9 cellular contexts compared by ENCODE assay signal in genomic region chr3:155334897-155335883, GRCh38. TPM values are rescaled to one million over a fixed set of nuclear protein-coding genes. Genes with fewer than 3 reads are reported as not detected.
DNase-seq lines count a peak whose midpoint lies in the region; ATAC-seq and TF ChIP-seq lines count a peak whose summit lies in the region.
"Had no signal": no experiment of that assay in that cellular context is flagged by ENCODE, and none has a peak within 500 bp of the region (broad histone marks: within the 10 kb centered on the region; RNA-seq: fewer than 3 reads in every experiment).

No MANE protein-coding gene starts in this region.

- no peak overlapping the region for H3K9ac ChIP-seq in SK-N-SH
- no peak overlapping the region for H3K9ac ChIP-seq in mesenchymal stem cell (ENCODE audit: low read length)

- no peak overlapping the region for H4K8ac ChIP-seq in mesenchymal stem cell (ENCODE audit: low read length)

- no peak overlapping the region for H3K14ac ChIP-seq in mesenchymal stem cell (ENCODE audit: low read length in 2 of 2)

- no peaks in the 10 kb centered on the region for H3F3A ChIP-seq in SK-N-SH (replicated peaks; ENCODE audit: insufficient read depth)

- H4K20me1 ChIP-seq in SK-N-SH (ENCODE audit: insufficient read depth): no peaks in the 10 kb centered on the region

- no peak overlapping the region for H2AK5ac ChIP-seq in mesenchymal stem cell (ENCODE audit: low read length, severe bottlenecking)

- H2BK120ac ChIP-seq in mesenchymal stem cell (ENCODE audit: low read depth, low read length): no peak overlapping the region

- H2BK12ac ChIP-seq in mesenchymal stem cell (ENCODE audit: low read length in 2 of 2): no peak overlapping the region

- no peak overlapping the region for H2BK5ac ChIP-seq in mesenchymal stem cell (ENCODE audit: low read depth, low read length, poor library complexity, severe bottlenecking)

- peaks cover 0 to 55% of the 10 kb centered on the region in 2 experiments; a peak in 2 of 4 replicates for H3K4me1 ChIP-seq in SK-N-SH (ENCODE audit: control insufficient read depth in 1 of 2, insufficient read depth in 2 of 2, low read depth in 1 of 2, low read length in 1 of 2)
- H3K4me1 ChIP-seq in mesenchymal stem cell (ENCODE audit: control insufficient read depth, insufficient read depth, low read depth, low read length): no peaks in the 10 kb centered on the region

- H3K27ac ChIP-seq in SK-N-SH (ENCODE audit: low read depth in 2 of 2, low read length in 1 of 2) (peak overlapping the region in 1 of 2 experiments; percentile 98; a peak in 2 of 4 replicates), mesenchymal stem cell (ENCODE audit: low read length, poor library complexity, severe bottlenecking) (no peak overlapping the region)

- no peak overlapping the region for H4K91ac ChIP-seq in mesenchymal stem cell (ENCODE audit: low read length)

- no peaks in the 10 kb centered on the region for H3K79me2 ChIP-seq in SK-N-SH (ENCODE audit: insufficient read depth)

- H2AFZ ChIP-seq in SK-N-SH (ENCODE audit: low read depth): peak overlapping the region; percentile 56; the same call in 1 of the 2 replicates
- no peak overlapping the region for H2AFZ ChIP-seq in mesenchymal stem cell (ENCODE audit: low read depth, low read length)

- TF ChIP-seq CTCF in SK-N-SH (IDR thresholded peaks at IDR 0.05): no peak

- no peaks in the 10 kb centered on the region for H3K9me2 ChIP-seq in SK-N-SH

- H3K4me3 ChIP-seq in SK-N-SH (ENCODE audit: low read depth in 2 of 2, low read length in 1 of 2) (no peak overlapping the region; a peak in 1 of 4 replicates), mesenchymal stem cell (ENCODE audit: insufficient read depth in 1 of 2, low read depth in 1 of 2, low read length in 2 of 2) (no peak overlapping the region)

- CTCF ChIA-PET in SK-N-SH (lab: Yijun Ruan, JAX): interaction anchor here (0.9 to 4.5 kb wide), 6 partner anchors 10 to 47 kb away, joined by 3 to 33 read pairs (median 3); no protein-coding TSS in a partner anchor

- H3K18ac ChIP-seq in mesenchymal stem cell (ENCODE audit: low read depth in 1 of 2, low read length in 2 of 2): no peak overlapping the region

- H3K36me3 ChIP-seq in SK-N-SH (replicated peaks in 1 of 2; ENCODE audit: control insufficient read depth in 1 of 2, insufficient read depth in 2 of 2, low read length in 1 of 2) (no peaks in the 10 kb centered on the region), mesenchymal stem cell (ENCODE audit: control insufficient read depth in 1 of 2, insufficient read depth in 2 of 2, low read depth in 1 of 2, low read length in 2 of 2) (no peaks in the 10 kb centered on the region)

- H3K4ac ChIP-seq in mesenchymal stem cell (ENCODE audit: low read depth in 1 of 2, low read length in 2 of 2): no peak overlapping the region

- H3K79me1 ChIP-seq in mesenchymal stem cell (replicated peaks; ENCODE audit: low read length, poor library complexity, severe bottlenecking): no peaks in the 10 kb centered on the region

- peak; percentile 93 to 96 for DNase-seq in AML-193 (lab: John Stamatoyannopoulos, UW)
- peak; percentile 19 for DNase-seq in SK-N-SH
- no peak for DNase-seq in HuH-7.5 (ENCODE audit: low spot score)
- DNase-seq in NCI-H2227 treated with DMSO at 0.1 percent for 48 hours (lab: John Stamatoyannopoulos, UW): no peak
- DNase-seq in mesenchymal stem cell: no peak
- DNase-seq in medulla oblongata (ENCODE audit: extremely low spot score): no peak

- ATAC-seq in GM18907 (IDR thresholded peaks at IDR 0.05; ENCODE audit: unreplicated experiment) (peak; percentile 89), HG02973 (IDR thresholded peaks at IDR 0.05; ENCODE audit: unreplicated experiment) (peak; percentile 96)
- ATAC-seq: esophagus mucosa had no signal

- H3K4me2 ChIP-seq in SK-N-SH (no peak overlapping the region), mesenchymal stem cell (ENCODE audit: low read length, poor library complexity, severe bottlenecking) (no peak overlapping the region)

- H3K27me3 ChIP-seq in SK-N-SH (ENCODE audit: insufficient read depth) (no peaks in the 10 kb centered on the region), mesenchymal stem cell (ENCODE audit: control insufficient read depth in 1 of 2, insufficient read depth in 1 of 2, low read length in 2 of 2) (no peaks in the 10 kb centered on the region)

- H2BK15ac ChIP-seq in mesenchymal stem cell (ENCODE audit: low read depth, poor library complexity, severe bottlenecking): no peak overlapping the region

- 41% methylated on average over 7 of the region's 7 CpGs for WGBS in SK-N-SH (ENCODE audit: low lambda C conversion rate)
- 90% methylated on average over 5 of the region's 7 CpGs for WGBS in mesenchymal stem cell

- TF ChIP-seq RAD21 in SK-N-SH (IDR thresholded peaks at IDR 0.05; ENCODE audit: low read length): no peak; the same call in 1 of the 2 replicates

- H3K9me3 ChIP-seq in SK-N-SH (no peaks in the 10 kb centered on the region), mesenchymal stem cell (ENCODE audit: control insufficient read depth, low read length) (no peaks in the 10 kb centered on the region)

- POLR2A ChIA-PET in SK-N-SH (lab: Yijun Ruan, JAX): no interaction called here

- no peak overlapping the region for H3K23ac ChIP-seq in mesenchymal stem cell (ENCODE audit: low read length in 2 of 2)

- TF ChIP-seq EP300 in SK-N-SH (IDR thresholded peaks at IDR 0.05; ENCODE audit: borderline replicate concordance in 1 of 2, low read depth in 1 of 2, low read length in 1 of 2): peak in 1 of 2 experiments; percentile 65; a peak in 2 of 4 replicates

TF ChIP-seq in SK-N-SH, 30 proteins besides CTCF, POLR2A, EP300 and RAD21:
- no peak for TF ChIP-seq ELF1 (IDR thresholded peaks at IDR 0.05)
- TF ChIP-seq SIN3A (IDR thresholded peaks at IDR 0.05; ENCODE audit: borderline replicate concordance, low read depth, low read length): no peak
- no peak for TF ChIP-seq RFX5 (IDR thresholded peaks at IDR 0.05; ENCODE audit: low read length)
- peak; percentile 71; the same call in 1 of the 2 replicates for TF ChIP-seq GATA2 (CRISPR knock-in tag; IDR thresholded peaks at IDR 0.05)
- TF ChIP-seq RXRA (IDR thresholded peaks at IDR 0.05; ENCODE audit: borderline replicate concordance, low read depth): no peak
- TF ChIP-seq MXI1 (IDR thresholded peaks at IDR 0.05; ENCODE audit: low read depth, low read length): peak; percentile 82; the same call in 1 of the 2 replicates
- TF ChIP-seq ZBTB33 (IDR thresholded peaks at IDR 0.05; ENCODE audit: borderline replicate concordance, low read depth): no peak
- peak; percentile 57 for TF ChIP-seq CHD2 (IDR thresholded peaks at IDR 0.05; ENCODE audit: low read length, partially characterized antibody)
- TF ChIP-seq RCOR1 (IDR thresholded peaks at IDR 0.05; ENCODE audit: low read length): peak; percentile 10; the same call in 1 of the 2 replicates
- no peak for TF ChIP-seq YY1 (IDR thresholded peaks at IDR 0.05; ENCODE audit: low read depth)
- 0 out of 2 replicates have a peak, but pooled peaks have one; percentile 7 for TF ChIP-seq PBX3 (IDR thresholded peaks at IDR 0.05)
- TF ChIP-seq TCF12 (IDR thresholded peaks at IDR 0.05): peak; percentile 35; the same call in 1 of the 2 replicates
- no peak for TF ChIP-seq SMC3 (IDR thresholded peaks at IDR 0.05; ENCODE audit: low read depth, low read length)
- TF ChIP-seq TAF1 (IDR thresholded peaks at IDR 0.05; ENCODE audit: borderline replicate concordance, low read depth, low read length): no peak
- TF ChIP-seq, protein P1, sequence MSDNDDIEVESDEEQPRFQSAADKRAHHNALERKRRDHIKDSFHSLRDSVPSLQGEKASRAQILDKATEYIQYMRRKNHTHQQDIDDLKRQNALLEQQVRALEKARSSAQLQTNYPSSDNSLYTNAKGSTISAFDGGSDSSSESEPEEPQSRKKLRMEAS (IDR thresholded peaks at IDR 0.05; ENCODE audit: low read depth): no peak
- TF ChIP-seq POLR2AphosphoS5 (IDR thresholded peaks at IDR 0.05; ENCODE audit: low read depth, low read length): no peak
- TF ChIP-seq GABPA (IDR thresholded peaks at IDR 0.05; ENCODE audit: low read depth): no peak

RNA-seq across cellular contexts. Expression of gene STRIT1, which starts 41.7 kb away (rescaled TPM):
- polyA plus RNA-seq in SK-N-SH (2012; rRNA removed): not detected in 2 replicates
- polyA plus RNA-seq in SK-N-SH (2012; cell fraction: cytosol; rRNA removed): not detected in 2 replicates
- not detected in 2 replicates for polyA plus RNA-seq in SK-N-SH (2012; cell fraction: nucleus; rRNA removed)
- not detected for polyA plus RNA-seq in mesenchymal stem cell (2013, experiment 1 of 2)
- polyA plus RNA-seq in mesenchymal stem cell (2013, experiment 2 of 2): not detected

Comparison
In these comparisons a context has a peak if more than half of its experiments do, and no peak if none do; other contexts are left out.
1. DNase-seq: peak in AML-193 (2 of 2) and SK-N-SH (single experiment); none in HuH-7.5 (single experiment), NCI-H2227 treated with DMSO at 0.1 percent for 48 hours (single experiment), mesenchymal stem cell (single experiment) and medulla oblongata (single experiment).